ENCODE assay signal across 9 cellular contexts in genomic region chr4:102586644-102587021, GRCh38.
DNase-seq lines count a peak whose midpoint lies in the region; ATAC-seq and TF ChIP-seq lines count a peak whose summit lies in the region.
"Had no signal": no experiment of that assay in that cellular context is flagged by ENCODE, and none has a peak within 500 bp of the region (broad histone marks: within the 10 kb centered on the region; RNA-seq: fewer than 3 reads in every experiment).

No MANE protein-coding gene starts in this region.

- H3K4me1 Mint-ChIP-seq in glutamatergic neuron (ENCODE audit: low read depth, unreplicated experiment) (no peaks in the 10 kb centered on the region), neural progenitor cell (no peaks in the 10 kb centered on the region)

- peak; percentile 43 for ATAC-seq in GM19043 (IDR thresholded peaks at IDR 0.05; ENCODE audit: low read depth, unreplicated experiment)
- ATAC-seq in HG02938 (IDR thresholded peaks at IDR 0.05; ENCODE audit: unreplicated experiment): peak; percentile 16
- ATAC-seq: K562 had no signal

- H3K9ac ChIP-seq in neural progenitor cell: no peak overlapping the region

- H3K9me3 Mint-ChIP-seq in glutamatergic neuron (ENCODE audit: unreplicated experiment) (peaks cover 2% of the 10 kb centered on the region), neural progenitor cell (peaks cover 3% of the 10 kb centered on the region)

- H3K4me1 ChIP-seq in neural progenitor cell: no peaks in the 10 kb centered on the region

- H3K79me2 ChIP-seq in neural progenitor cell (ENCODE audit: low read depth): no peaks in the 10 kb centered on the region

- no peak for TF ChIP-seq CTCF in glutamatergic neuron (IDR thresholded peaks at IDR 0.05; ENCODE audit: partially characterized antibody, unreplicated experiment)
- no peak for TF ChIP-seq CTCF in neural progenitor cell (IDR thresholded peaks at IDR 0.05)

- peak; percentile 10 to 17 for DNase-seq in activated CD8-positive, alpha-beta memory T cell treated with anti-CD3 and anti-CD28 coated beads for 1 hour (ENCODE audit: extremely low read depth in 1 of 2, low read depth in 1 of 2)
- peak; percentile 20 for DNase-seq in stimulated activated CD8-positive, alpha-beta memory T cell treated with anti-CD3 and anti-CD28 coated beads, Interleukin-4, amount 100 ng/mL, for 24 hours (ENCODE audit: low read depth)
- DNase-seq in glutamatergic neuron: no peak
- no peak for DNase-seq in foreskin melanocyte
- DNase-seq in neural progenitor cell (ENCODE audit: low spot score): no peak
- DNase-seq: NCI-H748 treated with DMSO at 0.1 percent for 48 hours had no signal

- no peaks in the 10 kb centered on the region for H3K27me3 ChIP-seq in neural progenitor cell

- H3K36me3 Mint-ChIP-seq in glutamatergic neuron (ENCODE audit: unreplicated experiment) (peaks cover 8% of the 10 kb centered on the region), neural progenitor cell (peaks cover 3% of the 10 kb centered on the region)

- H4K20me1 ChIP-seq in neural progenitor cell (ENCODE audit: low read depth): no peaks in the 10 kb centered on the region

- no peak overlapping the region for H3K4me2 ChIP-seq in neural progenitor cell

- H3K27ac ChIP-seq in neural progenitor cell: no peak overlapping the region

- H3K36me3 ChIP-seq in neural progenitor cell: no peaks in the 10 kb centered on the region

- H2AFZ ChIP-seq in neural progenitor cell (replicated peaks): no peak overlapping the region

- H3K27ac Mint-ChIP-seq in glutamatergic neuron (ENCODE audit: unreplicated experiment) (no peak overlapping the region), neural progenitor cell (no peak overlapping the region)

- H3K9me3 ChIP-seq in neural progenitor cell (ENCODE audit: low read depth): peaks cover 3% of the 10 kb centered on the region

- H3K4me3 Mint-ChIP-seq in glutamatergic neuron (ENCODE audit: unreplicated experiment): no peak overlapping the region
- H3K4me3 Mint-ChIP-seq in neural progenitor cell: no peak overlapping the region

- H3F3A ChIP-seq in neural progenitor cell (ENCODE audit: low read depth): no peaks in the 10 kb centered on the region

- H3K4me3 ChIP-seq in neural progenitor cell: no peak overlapping the region
- H3K4me3 ChIP-seq: K562 had no signal

- H3K27me3 Mint-ChIP-seq in glutamatergic neuron (ENCODE audit: unreplicated experiment) (no peaks in the 10 kb centered on the region), neural progenitor cell (ENCODE audit: insufficient read depth, low read depth) (no peaks in the 10 kb centered on the region)

Comparison
In these comparisons a context has a peak if more than half of its experiments do, and no peak if none do; other contexts are left out.
1. DNase-seq: peak in activated CD8-positive, alpha-beta memory T cell treated with anti-CD3 and anti-CD28 coated beads for 1 hour (2 of 2) and stimulated activated CD8-positive, alpha-beta memory T cell treated with anti-CD3 and anti-CD28 coated beads, Interleukin-4, amount 100 ng/mL, for 24 hours (single experiment); none in glutamatergic neuron (single experiment), foreskin melanocyte (single experiment) and neural progenitor cell (single experiment).